ENCODE assay signal across 12 cellular contexts in genomic region chr1:190084552-190084951, GRCh38.
A peak's percentile ranks its signal among the peaks of the same experiment; 100 is the strongest.
DNase-seq lines count a peak whose midpoint lies in the region; ATAC-seq and TF ChIP-seq lines count a peak whose summit lies in the region.
"Had no signal": no experiment of that assay in that cellular context is flagged by ENCODE, and none has a peak within 500 bp of the region (broad histone marks: within the 10 kb centered on the region; RNA-seq: fewer than 3 reads in every experiment).

No MANE protein-coding gene starts in this region.

- H3K4me1 ChIP-seq in DND-41 (ENCODE audit: insufficient read depth, low read length) (no peaks in the 10 kb centered on the region), PC-3 (ENCODE audit: insufficient read depth, low read length) (no peaks in the 10 kb centered on the region), iPS DF 6.9 (ENCODE audit: control insufficient read depth, insufficient read depth, low read length) (no peaks in the 10 kb centered on the region)

- H3K4me1 Mint-ChIP-seq in effector memory CD8-positive, alpha-beta T cell (ENCODE audit: low read depth in 2 of 2) = no peaks in the 10 kb centered on the region

- no peaks in the 10 kb centered on the region for H3K79me2 ChIP-seq in DND-41 (ENCODE audit: insufficient read depth, low read length)
- H3K79me2 ChIP-seq in PC-3 (ENCODE audit: low read length) = no peaks in the 10 kb centered on the region

- H3F3A ChIP-seq in PC-3 (ENCODE audit: low read length, unreplicated experiment) = no peaks in the 10 kb centered on the region

- H3K27me3 Mint-ChIP-seq in effector memory CD8-positive, alpha-beta T cell = no peaks in the 10 kb centered on the region

- H4K20me1 ChIP-seq in DND-41 (ENCODE audit: insufficient read depth, low read length) = no peaks in the 10 kb centered on the region
- H4K20me1 ChIP-seq in PC-3 (ENCODE audit: low read length) = no peaks in the 10 kb centered on the region

- no peak for ATAC-seq in DND-41 (ENCODE audit: insufficient read depth, low read depth)
- ATAC-seq in PC-3 = no peak; the same call in 1 of the 2 replicates
- ATAC-seq in HG02588 (IDR thresholded peaks at IDR 0.05; ENCODE audit: unreplicated experiment) = no peak
- ATAC-seq in HG03175 (IDR thresholded peaks at IDR 0.05; ENCODE audit: unreplicated experiment) = no peak
- ATAC-seq in effector memory CD8-positive, alpha-beta T cell (replicated peaks) = no peak
- ATAC-seq: activated naive CD4-positive, alpha-beta T cell treated with anti-CD3 and anti-CD28 coated beads, Interleukin-2, amount 50 U/mL, for 72 hours had no signal

- H3K27ac ChIP-seq in DND-41 (ENCODE audit: low read length) (no peak overlapping the region), PC-3 (ENCODE audit: low read length) (no peak overlapping the region), iPS DF 6.9 (ENCODE audit: low read length) (no peak overlapping the region)

- POLR2A ChIA-PET in PC-3 (lab: Charles Lee; ENCODE audit: unreplicated experiment) = no interaction called here

- H3K9me3 ChIP-seq in DND-41 (ENCODE audit: insufficient read depth, low read length, severe bottlenecking) (no peaks in the 10 kb centered on the region), PC-3 (ENCODE audit: low read length) (no peaks in the 10 kb centered on the region), iPS DF 6.9 (ENCODE audit: control insufficient read depth, insufficient read depth, low read length) (no peaks in the 10 kb centered on the region)

- in situ Hi-C loops in GM13976 (cut with MboI; ENCODE audit: low sequenced_read_pairs, unreplicated experiment) = no loop called here

- intact Hi-C loops in PC-3 (cut with micrococcal nuclease) = no loop called here

- no peaks in the 10 kb centered on the region for H3K36me3 Mint-ChIP-seq in effector memory CD8-positive, alpha-beta T cell (ENCODE audit: insufficient read depth)
- H3K36me3 Mint-ChIP-seq: activated naive CD4-positive, alpha-beta T cell treated with anti-CD3 and anti-CD28 coated beads, Interleukin-2, amount 50 U/mL, for 72 hours had no signal

- no peaks in the 10 kb centered on the region for H3K36me3 ChIP-seq in DND-41 (ENCODE audit: insufficient read depth, low read length)
- H3K36me3 ChIP-seq in H7 (replicated peaks; ENCODE audit: control insufficient read depth, insufficient read depth, low read length) = no peaks in the 10 kb centered on the region
- H3K36me3 ChIP-seq in PC-3 (ENCODE audit: low read depth, low read length) = no peaks in the 10 kb centered on the region
- no peaks in the 10 kb centered on the region for H3K36me3 ChIP-seq in iPS DF 6.9 (ENCODE audit: control insufficient read depth, insufficient read depth, low read length)

- WGBS in iPS DF 6.9 (ENCODE audit: insufficient coverage, insufficient read length) = no CpG with 5 or more reads among the region's 8 CpGs

- TF ChIP-seq CTCF in DND-41 (IDR thresholded peaks at IDR 0.05; ENCODE audit: borderline replicate concordance, extremely low read depth, low read length, poor library complexity, severe bottlenecking) (peak; percentile 34), PC-3 (conservative IDR thresholded peaks at IDR 0.05; ENCODE audit: low read depth, low read length) (peak; percentile 91), GM13976 (IDR thresholded peaks at IDR 0.05; ENCODE audit: borderline replicate concordance, control extremely low read depth, extremely low read depth, insufficient read depth, missing control alignments) (no peak)

- no peak overlapping the region for H3K9ac ChIP-seq in DND-41 (ENCODE audit: low read depth, low read length)
- H3K9ac ChIP-seq in PC-3 (ENCODE audit: low read length) = no peak overlapping the region

- H3K27me3 ChIP-seq in DND-41 (ENCODE audit: insufficient read depth, low read length, poor library complexity) = no peaks in the 10 kb centered on the region
- no peaks in the 10 kb centered on the region for H3K27me3 ChIP-seq in H7 (ENCODE audit: control insufficient read depth, insufficient read depth, low read length)
- H3K27me3 ChIP-seq in PC-3 (ENCODE audit: low read length) = peaks cover 43% of the 10 kb centered on the region
- no peaks in the 10 kb centered on the region for H3K27me3 ChIP-seq in iPS DF 6.9 (ENCODE audit: control insufficient read depth, insufficient read depth, low read length)

- H3K4me2 ChIP-seq in DND-41 (ENCODE audit: insufficient read depth, low read length) = no peak overlapping the region
- no peak overlapping the region for H3K4me2 ChIP-seq in PC-3 (ENCODE audit: low read length)

- H3K4me3 ChIP-seq in DND-41 (ENCODE audit: low read depth in 1 of 2, low read length in 2 of 2) (no peak overlapping the region), H7 (ENCODE audit: insufficient read depth, low read depth, low read length) (no peak overlapping the region), PC-3 (ENCODE audit: low read length) (no peak overlapping the region), iPS DF 6.9 (ENCODE audit: low read length) (no peak overlapping the region)

- CTCF ChIA-PET in PC-3 (lab: Charles Lee) = interaction anchor here (0.6 kb wide), 1 partner anchor 23 kb away, joined by 3 read pairs; no protein-coding TSS in a partner anchor

- BruUV-seq in PC-3 (replicated peaks; lab: Mats Ljungman, UMichigan) = no TSS peak

- no peaks in the 10 kb centered on the region for H3K9me2 ChIP-seq in PC-3 (replicated peaks; ENCODE audit: low read length)

- no peak overlapping the region for H3K27ac Mint-ChIP-seq in effector memory CD8-positive, alpha-beta T cell
- H3K27ac Mint-ChIP-seq: activated naive CD4-positive, alpha-beta T cell treated with anti-CD3 and anti-CD28 coated beads, Interleukin-2, amount 50 U/mL, for 72 hours had no signal

- H3K4me3 Mint-ChIP-seq in effector memory CD8-positive, alpha-beta T cell = no peak overlapping the region

- peaks cover 0 to 3% of the 10 kb centered on the region in 2 donors for H3K9me3 Mint-ChIP-seq in effector memory CD8-positive, alpha-beta T cell
- H3K9me3 Mint-ChIP-seq: activated naive CD4-positive, alpha-beta T cell treated with anti-CD3 and anti-CD28 coated beads, Interleukin-2, amount 50 U/mL, for 72 hours had no signal

- no peak for DNase-seq in DND-41
- peak; percentile 6 for DNase-seq in H7
- peak; percentile 69 for DNase-seq in PC-3
- DNase-seq in iPS DF 6.9 (ENCODE audit: low read depth, low spot score) = peak; percentile 72
- no peak for DNase-seq in GM13976 (ENCODE audit: low spot score)
- no peak for DNase-seq in effector memory CD8-positive, alpha-beta T cell
- DNase-seq: activated CD4-positive, CD25-positive, alpha-beta regulatory T cell treated with anti-CD3 and anti-CD28 coated beads, Interleukin-2, amount 50 U/mL, for 72 hours; effector CD4-positive, alpha-beta T cell; NCI-H1092 treated with DMSO at 0.1 percent for 48 hours had no signal

- H2AFZ ChIP-seq in DND-41 (ENCODE audit: low read depth, low read length) = no peak overlapping the region
- no peak overlapping the region for H2AFZ ChIP-seq in PC-3 (ENCODE audit: low read length)

Comparison
In these comparisons a context has a peak if more than half of its experiments do, and no peak if none do; other contexts are left out.
1. DNase-seq: peak in H7 (single experiment), PC-3 (single experiment) and iPS DF 6.9 (single experiment); none in DND-41 (single experiment), GM13976 (single experiment) and effector memory CD8-positive, alpha-beta T cell (0 of 3).